In the genomic region with DNA sequence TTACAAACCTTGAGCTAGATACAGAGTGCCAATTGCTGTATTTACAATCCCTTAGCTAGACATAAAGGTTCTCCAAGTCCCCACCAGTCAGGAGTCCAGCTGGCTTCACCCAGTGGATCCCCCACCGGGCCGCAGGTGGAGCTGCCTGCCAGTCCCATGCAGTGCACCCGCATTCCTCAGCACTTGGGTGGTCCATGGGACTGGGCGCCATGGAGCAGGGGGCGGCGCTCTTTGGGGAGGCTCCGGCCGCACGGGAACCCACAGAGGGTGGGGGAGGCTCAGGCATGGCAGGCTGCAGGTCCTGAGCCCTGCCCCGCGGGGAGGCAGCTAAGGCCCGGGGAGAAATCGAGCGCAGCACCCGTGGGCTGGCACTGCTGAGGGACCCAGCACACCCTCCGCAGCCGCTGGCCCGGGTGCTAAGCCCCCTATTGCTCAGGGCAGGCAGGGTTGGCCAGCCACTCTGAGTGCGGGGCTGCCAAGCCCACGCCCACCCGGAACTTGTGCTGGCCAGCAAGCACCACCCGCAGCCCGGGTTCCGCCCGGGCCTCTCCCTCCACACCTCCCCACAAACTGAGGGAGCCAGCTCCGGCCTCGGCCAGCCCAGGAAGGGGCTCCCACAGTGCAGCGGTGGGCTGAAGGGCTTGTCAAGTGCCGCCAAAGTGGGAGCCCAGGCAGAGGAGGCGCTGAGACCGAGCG, we compare ENCODE assay signal across 9 cellular contexts. TPM values are rescaled to one million over a fixed set of nuclear protein-coding genes. Genes with fewer than 3 reads are reported as not detected.
DNase-seq lines count a peak whose midpoint lies in the region; ATAC-seq lines count a peak whose summit lies in the region.
"Not testable (repeated sequence)": the region's sequence is repeated elsewhere in the genome, so short reads cannot be mapped to it uniquely, and the experiment has no call there.
"Had no signal": no experiment of that assay in that cellular context is flagged by ENCODE, and none has a peak within 500 bp of the region (broad histone marks: within the 10 kb centered on the region; RNA-seq: fewer than 3 reads in every experiment).

No MANE protein-coding gene starts in this region.

- POLR2A ChIA-PET in activated CD4-positive, alpha-beta memory T cell treated with anti-CD3 and anti-CD28 coated beads, Interleukin-2, amount 10 ng/mL, durations not matched to agents 7 days and 5 days (lab: Charles Lee): interaction anchor here (0.6 to 2.2 kb wide), 5 partner anchors 14 to 1115 kb away, joined by 3 to 11 read pairs (median 3); partner anchors contain the start of genes AREG, RCHY1 and THAP6

- H2AFZ ChIP-seq in mesenchymal stem cell (ENCODE audit: low read depth, low read length): not testable (repeated sequence)

- WGBS in mesenchymal stem cell: 89% methylated on average over 26 of the region's 32 CpGs

- H3K18ac ChIP-seq in mesenchymal stem cell (ENCODE audit: low read depth in 1 of 2, low read length in 2 of 2): peak overlapping the region in 1 of 2 experiments; percentile 17

- H3K9me3 Mint-ChIP-seq in IgD-negative memory B cell; activated CD4-positive, alpha-beta memory T cell treated with anti-CD3 and anti-CD28 coated beads, Interleukin-2, amount 10 ng/mL, durations not matched to agents 7 days and 5 days; activated T-helper 2 cell treated with anti-CD3 and anti-CD28 coated beads, Interferon-gamma antibody, Interleukin-2, Interleukin-4, amounts not matched to agents 10 μg/mL and 5 μg/mL and 100 μg/mL, durations not matched to agents 14 hours and 24 hours and 36 hours; central memory CD8-positive, alpha-beta T cell; stimulated activated effector memory CD8-positive, alpha-beta T cell treated with anti-CD3 and anti-CD28 coated beads, Interleukin-12 subunit alpha, Interleukin-12 subunit beta, amount 100 ng/mL, for 72 hours: not testable (repeated sequence)

- H3K4me1 ChIP-seq in BLaER1 treated with 17β-estradiol and CSF1 and Interleukin-3, amounts not matched to agents 10 nM and 100 nM: peaks cover 0 to 10% (median 4%) of the 10 kb centered on the region in 10 experiments; a peak in 7 of 20 replicates
- H3K4me1 ChIP-seq in mesenchymal stem cell (ENCODE audit: control insufficient read depth, insufficient read depth, low read depth, low read length): not testable (repeated sequence)

- not testable (repeated sequence) for H4K8ac ChIP-seq in mesenchymal stem cell (ENCODE audit: low read length)

- H3K9ac ChIP-seq in BLaER1 treated with 17β-estradiol and CSF1 and Interleukin-3, amounts not matched to agents 10 nM and 100 nM; mesenchymal stem cell (ENCODE audit: low read length): not testable (repeated sequence)

- not testable (repeated sequence) for H3K27me3 ChIP-seq in BLaER1 treated with 17β-estradiol and CSF1 and Interleukin-3, amounts not matched to agents 10 nM and 100 nM; mesenchymal stem cell (ENCODE audit: control insufficient read depth in 1 of 2, insufficient read depth in 1 of 2, low read length in 2 of 2)

- H3K23ac ChIP-seq in mesenchymal stem cell (ENCODE audit: low read length in 2 of 2): not testable (repeated sequence)

- H2AK5ac ChIP-seq in mesenchymal stem cell (ENCODE audit: low read length, severe bottlenecking): not testable (repeated sequence)

- H3K4me3 ChIP-seq in BLaER1 treated with 17β-estradiol and CSF1 and Interleukin-3, amounts not matched to agents 10 nM and 100 nM: peak overlapping the region in 9 of 10 experiments; percentile 63 to 75 (median 69); a peak in 14 of 20 replicates
- not testable (repeated sequence) for H3K4me3 ChIP-seq in mesenchymal stem cell (ENCODE audit: insufficient read depth in 1 of 2, low read depth in 1 of 2, low read length in 2 of 2)

- H3K4me1 Mint-ChIP-seq in IgD-negative memory B cell: peaks cover 17 to 24% (median 18%) of the 10 kb centered on the region in 3 donors
- not testable (repeated sequence) for H3K4me1 Mint-ChIP-seq in activated CD4-positive, alpha-beta memory T cell treated with anti-CD3 and anti-CD28 coated beads, Interleukin-2, amount 10 ng/mL, durations not matched to agents 7 days and 5 days; activated T-helper 2 cell treated with anti-CD3 and anti-CD28 coated beads, Interferon-gamma antibody, Interleukin-2, Interleukin-4, amounts not matched to agents 10 μg/mL and 5 μg/mL and 100 μg/mL, durations not matched to agents 14 hours and 24 hours and 36 hours (ENCODE audit: low read depth); central memory CD8-positive, alpha-beta T cell; stimulated activated effector memory CD8-positive, alpha-beta T cell treated with anti-CD3 and anti-CD28 coated beads, Interleukin-12 subunit alpha, Interleukin-12 subunit beta, amount 100 ng/mL, for 72 hours

- peak overlapping the region; percentile 12 for H2BK15ac ChIP-seq in mesenchymal stem cell (ENCODE audit: low read depth, poor library complexity, severe bottlenecking)

- not testable (repeated sequence) for DNase-seq in activated CD4-positive, alpha-beta memory T cell treated with anti-CD3 and anti-CD28 coated beads, Interleukin-2, amount 10 ng/mL, durations not matched to agents 7 days and 5 days; activated T-helper 2 cell treated with anti-CD3 and anti-CD28 coated beads, Interferon-gamma antibody, Interleukin-2, Interleukin-4, amounts not matched to agents 10 μg/mL and 5 μg/mL and 100 μg/mL, durations not matched to agents 14 hours and 24 hours and 36 hours (ENCODE audit: low spot score); central memory CD8-positive, alpha-beta T cell (ENCODE audit: low spot score in 2 of 2); mesenchymal stem cell; stimulated activated effector memory CD8-positive, alpha-beta T cell treated with anti-CD3 and anti-CD28 coated beads, Interleukin-12 subunit alpha, Interleukin-12 subunit beta, amount 100 ng/mL, for 72 hours (ENCODE audit: low spot score in 2 of 2)

- H3K27me3 Mint-ChIP-seq in IgD-negative memory B cell; activated CD4-positive, alpha-beta memory T cell treated with anti-CD3 and anti-CD28 coated beads, Interleukin-2, amount 10 ng/mL, durations not matched to agents 7 days and 5 days; activated T-helper 2 cell treated with anti-CD3 and anti-CD28 coated beads, Interferon-gamma antibody, Interleukin-2, Interleukin-4, amounts not matched to agents 10 μg/mL and 5 μg/mL and 100 μg/mL, durations not matched to agents 14 hours and 24 hours and 36 hours (ENCODE audit: low read depth); central memory CD8-positive, alpha-beta T cell: not testable (repeated sequence)

- H3K14ac ChIP-seq in mesenchymal stem cell (ENCODE audit: low read length in 2 of 2): peak overlapping the region in 1 of 2 experiments; percentile 48

- H3K4me2 ChIP-seq in BLaER1 treated with 17β-estradiol and CSF1 and Interleukin-3, amounts not matched to agents 10 nM and 100 nM: peak overlapping the region in 2 of 11 experiments; percentile 57 to 80; a peak in 5 of 22 replicates
- H3K4me2 ChIP-seq in mesenchymal stem cell (ENCODE audit: low read length, poor library complexity, severe bottlenecking): not testable (repeated sequence)

- not testable (repeated sequence) for H4K20me1 ChIP-seq in BLaER1 treated with 17β-estradiol and CSF1 and Interleukin-3, amounts not matched to agents 10 nM and 100 nM

- H3K9me3 ChIP-seq in BLaER1 treated with 17β-estradiol and CSF1 and Interleukin-3, amounts not matched to agents 10 nM and 100 nM (replicated peaks in 1 of 11): peaks cover 0 to 10% (median 7%) of the 10 kb centered on the region in 11 experiments; a peak in 14 of 22 replicates
- H3K9me3 ChIP-seq in mesenchymal stem cell (ENCODE audit: control insufficient read depth, low read length): not testable (repeated sequence)

- intact Hi-C loops in activated T-helper 2 cell treated with anti-CD3 and anti-CD28 coated beads, Interferon-gamma antibody, Interleukin-2, Interleukin-4, amounts not matched to agents 10 μg/mL and 5 μg/mL and 100 μg/mL, durations not matched to agents 14 hours and 24 hours and 36 hours (cut with micrococcal nuclease): loop anchor here (5.0 kb wide), 2 partner anchors 33 to 48 kb away; partner anchors contain the start of gene AREG

- CTCF ChIA-PET in activated CD4-positive, alpha-beta memory T cell treated with anti-CD3 and anti-CD28 coated beads, Interleukin-2, amount 10 ng/mL, durations not matched to agents 7 days and 5 days (lab: Charles Lee): interaction anchor here (1.3 kb wide), 1 partner anchor 169 kb away, joined by 3 read pairs; no protein-coding TSS in a partner anchor

- H3K36me3 ChIP-seq in BLaER1 treated with 17β-estradiol and CSF1 and Interleukin-3, amounts not matched to agents 10 nM and 100 nM; mesenchymal stem cell (ENCODE audit: control insufficient read depth in 1 of 2, insufficient read depth in 2 of 2, low read depth in 1 of 2, low read length in 2 of 2): not testable (repeated sequence)

- ATAC-seq in SK-N-SH treated with all-trans-retinoic acid at 6 μM for 48 hours: peak; percentile 45
- not testable (repeated sequence) for ATAC-seq in central memory CD8-positive, alpha-beta T cell (replicated peaks; ENCODE audit: extremely low read depth, poor library complexity, severe bottlenecking); stimulated activated effector memory CD8-positive, alpha-beta T cell treated with anti-CD3 and anti-CD28 coated beads, Interleukin-12 subunit alpha, Interleukin-12 subunit beta, amount 100 ng/mL, for 72 hours

- peak overlapping the region; percentile 38 to 39 for H2BK12ac ChIP-seq in mesenchymal stem cell (ENCODE audit: low read length in 2 of 2)

- H3K27ac Mint-ChIP-seq in IgD-negative memory B cell; activated T-helper 2 cell treated with anti-CD3 and anti-CD28 coated beads, Interferon-gamma antibody, Interleukin-2, Interleukin-4, amounts not matched to agents 10 μg/mL and 5 μg/mL and 100 μg/mL, durations not matched to agents 14 hours and 24 hours and 36 hours: not testable (repeated sequence)
- H3K27ac Mint-ChIP-seq in activated CD4-positive, alpha-beta memory T cell treated with anti-CD3 and anti-CD28 coated beads, Interleukin-2, amount 10 ng/mL, durations not matched to agents 7 days and 5 days: peak overlapping the region; percentile 88
- peak overlapping the region; percentile 99 for H3K27ac Mint-ChIP-seq in central memory CD8-positive, alpha-beta T cell (ENCODE audit: low read depth)
- H3K27ac Mint-ChIP-seq in stimulated activated effector memory CD8-positive, alpha-beta T cell treated with anti-CD3 and anti-CD28 coated beads, Interleukin-12 subunit alpha, Interleukin-12 subunit beta, amount 100 ng/mL, for 72 hours: peak overlapping the region; percentile 95

- peak overlapping the region in 1 of 2 experiments; percentile 39 for H3K4ac ChIP-seq in mesenchymal stem cell (ENCODE audit: low read depth in 1 of 2, low read length in 2 of 2)

- H4K91ac ChIP-seq in mesenchymal stem cell (ENCODE audit: low read length): peak overlapping the region; percentile 68

- H3K27ac ChIP-seq in BLaER1 treated with 17β-estradiol and CSF1 and Interleukin-3, amounts not matched to agents 10 nM and 100 nM; mesenchymal stem cell (ENCODE audit: low read length, poor library complexity, severe bottlenecking): not testable (repeated sequence)

- H3K4me3 Mint-ChIP-seq in IgD-negative memory B cell: peak overlapping the region in 3 of 4 donors; percentile 96 to 99 (median 97)
- H3K4me3 Mint-ChIP-seq in activated CD4-positive, alpha-beta memory T cell treated with anti-CD3 and anti-CD28 coated beads, Interleukin-2, amount 10 ng/mL, durations not matched to agents 7 days and 5 days: peak overlapping the region; percentile 93
- peak overlapping the region; percentile 13 for H3K4me3 Mint-ChIP-seq in activated T-helper 2 cell treated with anti-CD3 and anti-CD28 coated beads, Interferon-gamma antibody, Interleukin-2, Interleukin-4, amounts not matched to agents 10 μg/mL and 5 μg/mL and 100 μg/mL, durations not matched to agents 14 hours and 24 hours and 36 hours (ENCODE audit: low read depth)
- H3K4me3 Mint-ChIP-seq in central memory CD8-positive, alpha-beta T cell: peak overlapping the region; percentile 100
- peak overlapping the region; percentile 85 for H3K4me3 Mint-ChIP-seq in stimulated activated effector memory CD8-positive, alpha-beta T cell treated with anti-CD3 and anti-CD28 coated beads, Interleukin-12 subunit alpha, Interleukin-12 subunit beta, amount 100 ng/mL, for 72 hours

- H2BK5ac ChIP-seq in mesenchymal stem cell (ENCODE audit: low read depth, low read length, poor library complexity, severe bottlenecking): not testable (repeated sequence)

- H2BK120ac ChIP-seq in mesenchymal stem cell (ENCODE audit: low read depth, low read length): not testable (repeated sequence)

- not testable (repeated sequence) for H3K36me3 Mint-ChIP-seq in IgD-negative memory B cell; activated CD4-positive, alpha-beta memory T cell treated with anti-CD3 and anti-CD28 coated beads, Interleukin-2, amount 10 ng/mL, durations not matched to agents 7 days and 5 days (ENCODE audit: low read depth); activated T-helper 2 cell treated with anti-CD3 and anti-CD28 coated beads, Interferon-gamma antibody, Interleukin-2, Interleukin-4, amounts not matched to agents 10 μg/mL and 5 μg/mL and 100 μg/mL, durations not matched to agents 14 hours and 24 hours and 36 hours (ENCODE audit: low read depth); central memory CD8-positive, alpha-beta T cell (ENCODE audit: insufficient read depth); stimulated activated effector memory CD8-positive, alpha-beta T cell treated with anti-CD3 and anti-CD28 coated beads, Interleukin-12 subunit alpha, Interleukin-12 subunit beta, amount 100 ng/mL, for 72 hours

- not testable (repeated sequence) for H3K79me1 ChIP-seq in mesenchymal stem cell (replicated peaks; ENCODE audit: low read length, poor library complexity, severe bottlenecking)

RNA-seq across cellular contexts. Expression of gene EREG, which starts 34.1 kb away (rescaled TPM):
- not detected for polyA plus RNA-seq in IgD-negative memory B cell
- not detected for total RNA-seq in activated CD4-positive, alpha-beta memory T cell treated with anti-CD3 and anti-CD28 coated beads, Interleukin-2, amount 10 ng/mL, durations not matched to agents 7 days and 5 days
- not detected in 2 replicates for total RNA-seq in activated T-helper 2 cell treated with anti-CD3 and anti-CD28 coated beads, Interferon-gamma antibody, Interleukin-2, Interleukin-4, amounts not matched to agents 10 μg/mL and 5 μg/mL and 100 μg/mL, durations not matched to agents 14 hours and 24 hours and 36 hours
- polyA plus RNA-seq in mesenchymal stem cell (2013, experiment 1 of 2): 3.8 TPM
- polyA plus RNA-seq in mesenchymal stem cell (2013, experiment 2 of 2): 4.0 TPM
- total RNA-seq: H9 had no signal

RNA-seq across cellular contexts. Expression of gene AREG, which starts 45.9 kb away (rescaled TPM):
- polyA plus RNA-seq in IgD-negative memory B cell: 3.9 TPM
- total RNA-seq in activated CD4-positive, alpha-beta memory T cell treated with anti-CD3 and anti-CD28 coated beads, Interleukin-2, amount 10 ng/mL, durations not matched to agents 7 days and 5 days: under 1 TPM; 0.25 to 0.90 TPM
- total RNA-seq in activated T-helper 2 cell treated with anti-CD3 and anti-CD28 coated beads, Interferon-gamma antibody, Interleukin-2, Interleukin-4, amounts not matched to agents 10 μg/mL and 5 μg/mL and 100 μg/mL, durations not matched to agents 14 hours and 24 hours and 36 hours: 1.3 and 1.7 TPM in 2 replicates
- polyA plus RNA-seq in mesenchymal stem cell (2013, experiment 1 of 2): 9.6 TPM
- polyA plus RNA-seq in mesenchymal stem cell (2013, experiment 2 of 2): 10.5 TPM

Comparison
In these comparisons a context has a peak if more than half of its experiments do, and no peak if none do; other contexts are left out.
1. H3K4me3 Mint-ChIP-seq: peak in every context shown above with its lines; median percentile 100 in central memory CD8-positive, alpha-beta T cell; 97 in IgD-negative memory B cell; 93 in activated CD4-positive, alpha-beta memory T cell treated with anti-CD3 and anti-CD28 coated beads, Interleukin-2, amount 10 ng/mL, durations not matched to agents 7 days and 5 days; 85 in stimulated activated effector memory CD8-positive, alpha-beta T cell treated with anti-CD3 and anti-CD28 coated beads, Interleukin-12 subunit alpha, Interleukin-12 subunit beta, amount 100 ng/mL, for 72 hours; 13 in activated T-helper 2 cell treated with anti-CD3 and anti-CD28 coated beads, Interferon-gamma antibody, Interleukin-2, Interleukin-4, amounts not matched to agents 10 μg/mL and 5 μg/mL and 100 μg/mL, durations not matched to agents 14 hours and 24 hours and 36 hours.